In genomic region chr2:31344447-31344846, GRCh38 we compare ENCODE assay signal across 25 cellular contexts.
DNase-seq lines count a peak whose midpoint lies in the region; ATAC-seq, FAIRE-seq and TF ChIP-seq lines count a peak whose summit lies in the region.
"Had no signal": no experiment of that assay in that cellular context is flagged by ENCODE, and none has a peak within 500 bp of the region (broad histone marks: within the 10 kb centered on the region; RNA-seq: fewer than 3 reads in every experiment).

No MANE protein-coding gene starts in this region.

- no peak overlapping the region for H3K14ac ChIP-seq in IMR-90 (replicated peaks; ENCODE audit: low read depth, low read length)
- no peak overlapping the region for H3K14ac ChIP-seq in neuronal stem cell (ENCODE audit: low read length)

- no peaks in the 10 kb centered on the region for H3K36me3 Mint-ChIP-seq in stimulated activated memory B cell treated with anti-CD40 and anti-IgM and Interleukin-4, amounts not matched to agents 10 μg/mL and 1 μg/mL and 100 μg/mL, for 72 hours
- H3K36me3 Mint-ChIP-seq: CD8-positive, alpha-beta T cell had no signal

- TF ChIP-seq RAD21 in IMR-90 (IDR thresholded peaks at IDR 0.05; ENCODE audit: low read length) = no peak

- dilution Hi-C loops in IMR-90 (cut with HindIII; ENCODE audit: low sequenced_read_pairs, unreplicated experiment) = no loop called here

- H3K18ac ChIP-seq in IMR-90 (ENCODE audit: low read depth, low read length) = no peak overlapping the region
- H3K18ac ChIP-seq in neuronal stem cell (ENCODE audit: low read length) = no peak overlapping the region

- ATAC-seq in IMR-90 (ENCODE audit: low read depth) (no peak), HG02588 (IDR thresholded peaks at IDR 0.05; ENCODE audit: unreplicated experiment) (no peak)
- ATAC-seq in stimulated activated memory B cell treated with anti-CD40 and anti-IgM and Interleukin-4, amounts not matched to agents 10 μg/mL and 1 μg/mL and 100 μg/mL, for 72 hours = no peak
- ATAC-seq: CD8-positive, alpha-beta T cell; GM12878 had no signal

- H2BK120ac ChIP-seq in IMR-90 (ENCODE audit: low read depth, low read length) = no peak overlapping the region
- no peak overlapping the region for H2BK120ac ChIP-seq in neuronal stem cell (ENCODE audit: low read depth, low read length)

- H2BK15ac ChIP-seq in IMR-90 (ENCODE audit: low read depth, low read length) (no peak overlapping the region), neuronal stem cell (ENCODE audit: low read length) (no peak overlapping the region)

- H3K9ac ChIP-seq in IMR-90 (ENCODE audit: low read depth, low read length) = no peak overlapping the region
- H3K9ac ChIP-seq in neuronal stem cell (ENCODE audit: low read depth, low read length, poor library complexity) = no peak overlapping the region
- H3K9ac ChIP-seq: BLaER1 treated with 17β-estradiol and CSF1 and Interleukin-3, amounts not matched to agents 10 nM and 100 nM had no signal

- H3K27ac Mint-ChIP-seq in stimulated activated memory B cell treated with anti-CD40 and anti-IgM and Interleukin-4, amounts not matched to agents 10 μg/mL and 1 μg/mL and 100 μg/mL, for 72 hours = no peak overlapping the region
- H3K27ac Mint-ChIP-seq: B cell; CD4-positive, alpha-beta T cell; CD8-positive, alpha-beta T cell had no signal

- TF ChIP-seq POLR2A in IMR-90 (IDR thresholded peaks at IDR 0.05; ENCODE audit: low read depth, low read length) (no peak), esophagus muscularis mucosa (IDR thresholded peaks at IDR 0.05; ENCODE audit: low read depth) (no peak)

- H3K4me3 Mint-ChIP-seq in stimulated activated memory B cell treated with anti-CD40 and anti-IgM and Interleukin-4, amounts not matched to agents 10 μg/mL and 1 μg/mL and 100 μg/mL, for 72 hours = no peak overlapping the region
- H3K4me3 Mint-ChIP-seq: B cell; CD4-positive, alpha-beta T cell; CD8-positive, alpha-beta T cell had no signal

- H2AK9ac ChIP-seq in IMR-90 (replicated peaks; ENCODE audit: low read depth, low read length, poor library complexity) = no peak overlapping the region

- H3K4me3 ChIP-seq in IMR-90 (ENCODE audit: insufficient read depth, low read depth, low read length) = no peak overlapping the region
- no peak overlapping the region for H3K4me3 ChIP-seq in esophagus muscularis mucosa
- H3K4me3 ChIP-seq in neuronal stem cell (ENCODE audit: low read length in 2 of 2) = no peak overlapping the region
- no peak overlapping the region for H3K4me3 ChIP-seq in effector memory CD4-positive, alpha-beta T cell (ENCODE audit: insufficient read depth, low read depth, low read length, poor library complexity, severe bottlenecking)
- H3K4me3 ChIP-seq: BLaER1 treated with 17β-estradiol and CSF1 and Interleukin-3, amounts not matched to agents 10 nM and 100 nM; GM12878 had no signal

- 83% methylated on average over 1 of the region's 4 CpGs; no CpG with 5 or more reads in 1 of the 2 experiments for WGBS in IMR-90 (ENCODE audit: extremely low coverage in 2 of 2, insufficient read length in 1 of 2), 2 experiments
- WGBS in esophagus muscularis mucosa = 86% methylated on average over 4 of the region's 4 CpGs
- no CpG with 5 or more reads among the region's 4 CpGs for WGBS in neuronal stem cell (ENCODE audit: extremely low coverage in 2 of 2, insufficient read length in 2 of 2, insufficient replicate concordance in 1 of 2), 2 donors

- H3K4me1 ChIP-seq in IMR-90 (ENCODE audit: control insufficient read depth, insufficient read depth, low read length) (peaks cover 11% of the 10 kb centered on the region), esophagus muscularis mucosa (no peaks in the 10 kb centered on the region), neuronal stem cell (ENCODE audit: control insufficient read depth in 2 of 2, insufficient read depth in 1 of 2, low read depth in 1 of 2, low read length in 2 of 2) (peaks cover 0 to 6% of the 10 kb centered on the region in 2 donors)
- H3K4me1 ChIP-seq in effector memory CD4-positive, alpha-beta T cell (ENCODE audit: control insufficient read depth, insufficient read depth, low read length, poor library complexity, severe bottlenecking) = no peaks in the 10 kb centered on the region
- H3K4me1 ChIP-seq: BLaER1 treated with 17β-estradiol and CSF1 and Interleukin-3, amounts not matched to agents 10 nM and 100 nM had no signal

- POLR2A ChIA-PET in IMR-90 (lab: Charles Lee; ENCODE audit: unreplicated experiment) = no interaction called here

- H4K20me1 ChIP-seq in IMR-90 (ENCODE audit: insufficient read depth, low read length) = no peaks in the 10 kb centered on the region
- H4K20me1 ChIP-seq: BLaER1 treated with 17β-estradiol and CSF1 and Interleukin-3, amounts not matched to agents 10 nM and 100 nM had no signal

- H3K9me3 ChIP-seq in IMR-90 (ENCODE audit: control insufficient read depth, insufficient read depth, low read length) (no peaks in the 10 kb centered on the region), esophagus muscularis mucosa (no peaks in the 10 kb centered on the region), neuronal stem cell (replicated peaks in 1 of 2; ENCODE audit: control insufficient read depth in 2 of 2, insufficient read depth in 1 of 2, low read depth in 1 of 2, low read length in 2 of 2) (no peaks in the 10 kb centered on the region)
- no peaks in the 10 kb centered on the region for H3K9me3 ChIP-seq in effector memory CD4-positive, alpha-beta T cell (ENCODE audit: control insufficient read depth, low read length)
- H3K9me3 ChIP-seq: BLaER1 treated with 17β-estradiol and CSF1 and Interleukin-3, amounts not matched to agents 10 nM and 100 nM; Caco-2 had no signal

- H3K27ac ChIP-seq in IMR-90 (ENCODE audit: insufficient read depth, low read length) (no peak overlapping the region), esophagus muscularis mucosa (replicated peaks in 1 of 4) (no peak overlapping the region), neuronal stem cell (replicated peaks; ENCODE audit: low read length) (no peak overlapping the region)
- no peak overlapping the region for H3K27ac ChIP-seq in effector memory CD4-positive, alpha-beta T cell (ENCODE audit: insufficient read depth, low read length, poor library complexity, severe bottlenecking)
- H3K27ac ChIP-seq: BLaER1 treated with 17β-estradiol and CSF1 and Interleukin-3, amounts not matched to agents 10 nM and 100 nM; C4-2B had no signal

- H3K4me2 ChIP-seq in IMR-90 (ENCODE audit: low read depth, low read length) = no peak overlapping the region
- H3K4me2 ChIP-seq in neuronal stem cell (ENCODE audit: insufficient read depth, low read length, poor library complexity, severe bottlenecking) = no peak overlapping the region
- H3K4me2 ChIP-seq: BLaER1 treated with 17β-estradiol and CSF1 and Interleukin-3, amounts not matched to agents 10 nM and 100 nM had no signal

- H2BK20ac ChIP-seq in IMR-90 (ENCODE audit: low read depth, low read length) = no peak overlapping the region

- H3K9me1 ChIP-seq in IMR-90 (ENCODE audit: insufficient read depth, low read length) = peaks cover 3% of the 10 kb centered on the region

- DNase-seq in HTR-8/SVneo (ENCODE audit: insufficient read length, low spot score) (no peak), IMR-90 (no peak), esophagus muscularis mucosa (ENCODE audit: extremely low spot score) (peak; percentile 86), neuronal stem cell (ENCODE audit: low spot score) (no peak), AG08396 (ENCODE audit: low spot score) (no peak)
- no peak for DNase-seq in effector memory CD4-positive, alpha-beta T cell
- DNase-seq: 8988T; ACHN; AML-193; Caco-2; Calu3; CD4-positive, alpha-beta T cell; CD8-positive, alpha-beta T cell; DND-41; EL; GDM1 had no signal

- H3K4ac ChIP-seq in IMR-90 (ENCODE audit: low read depth, low read length) (no peak overlapping the region), neuronal stem cell (ENCODE audit: low read length) (no peak overlapping the region)

- peaks cover 10% of the 10 kb centered on the region for H3K27me3 Mint-ChIP-seq in stimulated activated memory B cell treated with anti-CD40 and anti-IgM and Interleukin-4, amounts not matched to agents 10 μg/mL and 1 μg/mL and 100 μg/mL, for 72 hours

- H3K9me3 Mint-ChIP-seq in stimulated activated memory B cell treated with anti-CD40 and anti-IgM and Interleukin-4, amounts not matched to agents 10 μg/mL and 1 μg/mL and 100 μg/mL, for 72 hours = no peaks in the 10 kb centered on the region
- H3K9me3 Mint-ChIP-seq: CD4-positive, alpha-beta T cell; CD8-positive, alpha-beta T cell had no signal

- no peak overlapping the region for H3K56ac ChIP-seq in IMR-90 (ENCODE audit: extremely low read depth, insufficient read depth, low read length)

- H3K23ac ChIP-seq in IMR-90 (ENCODE audit: low read depth, low read length) (no peak overlapping the region), neuronal stem cell (ENCODE audit: low read depth, low read length, poor library complexity) (peak overlapping the region; percentile 7)

- H2BK12ac ChIP-seq in neuronal stem cell (ENCODE audit: low read length) = no peak overlapping the region

- peak overlapping the region; percentile 40; the same call in 1 of the 2 replicates for H2AK5ac ChIP-seq in IMR-90 (ENCODE audit: low read depth, low read length)
- H2AK5ac ChIP-seq in neuronal stem cell (ENCODE audit: low read depth, low read length) = no peak overlapping the region

- H3K4me1 Mint-ChIP-seq in stimulated activated memory B cell treated with anti-CD40 and anti-IgM and Interleukin-4, amounts not matched to agents 10 μg/mL and 1 μg/mL and 100 μg/mL, for 72 hours = no peaks in the 10 kb centered on the region
- H3K4me1 Mint-ChIP-seq: B cell had no signal

- H4K8ac ChIP-seq in IMR-90 (ENCODE audit: low read depth in 2 of 2, low read length in 2 of 2) (no peak overlapping the region), neuronal stem cell (ENCODE audit: low read depth, low read length) (no peak overlapping the region)

- no peak for TF ChIP-seq CTCF in IMR-90 (conservative IDR thresholded peaks at IDR 0.05; ENCODE audit: low read depth, low read length)
- TF ChIP-seq CTCF in esophagus muscularis mucosa (IDR thresholded peaks at IDR 0.05) = no peak

- no peak overlapping the region for H4K5ac ChIP-seq in IMR-90 (ENCODE audit: low read depth, low read length)

- no peak for TF ChIP-seq EP300 in esophagus muscularis mucosa (IDR thresholded peaks at IDR 0.05)

- H3K79me1 ChIP-seq in IMR-90 (ENCODE audit: low read depth in 1 of 2, low read length in 2 of 2) = no peaks in the 10 kb centered on the region
- H3K79me1 ChIP-seq in neuronal stem cell (ENCODE audit: low read depth, low read length) = no peaks in the 10 kb centered on the region

- no TSS peak for BruUV-seq in IMR-90 (replicated peaks; lab: Mats Ljungman, UMichigan)

- H4K91ac ChIP-seq in IMR-90 (ENCODE audit: insufficient read depth, low read depth, low read length) (no peak overlapping the region), neuronal stem cell (ENCODE audit: low read depth, low read length, poor library complexity) (no peak overlapping the region)

- H2BK5ac ChIP-seq in IMR-90 (ENCODE audit: low read depth, low read length, poor library complexity, severe bottlenecking) (no peak overlapping the region), neuronal stem cell (ENCODE audit: low read length) (no peak overlapping the region)

- in situ Hi-C loops in IMR-90 (cut with MboI; ENCODE audit: low sequenced_read_pairs) = loop anchor here (25.0 kb wide), 1 partner anchor 1182 kb away; no protein-coding TSS in a partner anchor

- no peak overlapping the region for H2AFZ ChIP-seq in IMR-90 (replicated peaks; ENCODE audit: low read length, poor library complexity)
- no peak overlapping the region for H2AFZ ChIP-seq in neuronal stem cell (ENCODE audit: low read length)

- CTCF ChIA-PET in IMR-90 (lab: Yijun Ruan, JAX) = interaction anchor here (1.0 kb wide), 1 partner anchor 68 kb away, joined by 4 read pairs; no protein-coding TSS in a partner anchor

- intact Hi-C loops in IMR-90 (cut with micrococcal nuclease) (no loop called here), esophagus muscularis mucosa (cut with DNase I) (no loop called here)

- peak; percentile 60 for FAIRE-seq in HTR-8/SVneo (lab: Jason Lieb, UNC)
- FAIRE-seq: D721Med, GM12878, GM12892, GM18507 had no signal

- H3K27me3 ChIP-seq in IMR-90 (ENCODE audit: control insufficient read depth, insufficient read depth, low read length) (no peaks in the 10 kb centered on the region), esophagus muscularis mucosa (peaks cover 0 to 3% (median 0%) of the 10 kb centered on the region in 4 donors), neuronal stem cell (ENCODE audit: control insufficient read depth in 3 of 3, insufficient read depth in 3 of 3, low read depth in 1 of 3, low read length in 3 of 3) (no peaks in the 10 kb centered on the region)
- no peaks in the 10 kb centered on the region for H3K27me3 ChIP-seq in effector memory CD4-positive, alpha-beta T cell (replicated peaks; ENCODE audit: control insufficient read depth, insufficient read depth, low read length, poor library complexity, severe bottlenecking)
- H3K27me3 ChIP-seq: BLaER1 treated with 17β-estradiol and CSF1 and Interleukin-3, amounts not matched to agents 10 nM and 100 nM had no signal

- H3K36me3 ChIP-seq in IMR-90 (ENCODE audit: control insufficient read depth, insufficient read depth, low read length) (no peaks in the 10 kb centered on the region), esophagus muscularis mucosa (no peaks in the 10 kb centered on the region), neuronal stem cell (replicated peaks in 1 of 2; ENCODE audit: control insufficient read depth in 2 of 2, insufficient read depth in 2 of 2, low read length in 2 of 2) (no peaks in the 10 kb centered on the region)
- no peaks in the 10 kb centered on the region for H3K36me3 ChIP-seq in effector memory CD4-positive, alpha-beta T cell (ENCODE audit: control insufficient read depth, insufficient read depth, low read length)
- H3K36me3 ChIP-seq: BLaER1 treated with 17β-estradiol and CSF1 and Interleukin-3, amounts not matched to agents 10 nM and 100 nM had no signal
